ENCODE assay signal across 19 cellular contexts in the genomic region with DNA sequence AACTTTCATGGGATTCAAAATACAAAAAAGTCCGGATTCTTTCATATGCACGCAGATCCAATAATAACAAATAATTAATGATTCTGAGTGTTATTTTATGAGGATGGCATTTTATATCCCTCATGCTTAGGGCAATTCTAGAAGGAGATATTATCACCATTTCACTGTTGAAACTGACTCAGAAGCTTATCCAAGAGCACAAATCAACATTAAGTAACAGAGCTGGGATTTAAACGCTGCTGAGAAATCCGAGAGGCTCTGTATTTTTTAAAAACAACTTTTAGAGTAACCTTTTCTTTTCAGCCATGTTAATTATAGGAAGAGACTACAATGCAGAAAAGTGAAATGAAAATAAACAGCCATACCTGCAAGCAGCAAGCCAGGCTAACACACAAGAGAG.
"Had no signal": no experiment of that assay in that cellular context is flagged by ENCODE, and none has a peak within 500 bp of the region (broad histone marks: within the 10 kb centered on the region; RNA-seq: fewer than 3 reads in every experiment).

No MANE protein-coding gene starts in this region.

- H3K4me1 ChIP-seq: gastrocnemius medialis, upper lobe of left lung had no signal

- H3K9me3 Mint-ChIP-seq: activated CD8-positive, alpha-beta T cell treated with anti-CD3 and anti-CD28 coated beads for 36 hours; activated naive CD8-positive, alpha-beta T cell treated with anti-CD3 and anti-CD28 coated beads for 36 hours; central memory CD8-positive, alpha-beta T cell; immature natural killer cell; natural killer cell treated with Interleukin-12 subunit alpha and Interleukin-12 subunit beta and Interleukin-15 and Interleukin-18, amount 100 ng/mL, for 72 hours; stimulated activated naive CD8-positive, alpha-beta T cell treated with anti-CD3 and anti-CD28 coated beads, Interleukin-15, amount 100 ng/mL, for 72 hours had no signal

- H3K36me3 Mint-ChIP-seq: activated naive CD8-positive, alpha-beta T cell treated with anti-CD3 and anti-CD28 coated beads for 36 hours; immature natural killer cell; natural killer cell treated with Interleukin-12 subunit alpha and Interleukin-12 subunit beta and Interleukin-15 and Interleukin-18, amount 100 ng/mL, for 72 hours; T-cell had no signal

- H3K4me3 ChIP-seq: gastrocnemius medialis, upper lobe of left lung had no signal

- H3K27me3 ChIP-seq: gastrocnemius medialis, heart left ventricle, upper lobe of left lung had no signal

- ATAC-seq: activated CD8-positive, alpha-beta T cell treated with anti-CD3 and anti-CD28 coated beads for 36 hours; activated T-helper 17 cell treated with anti-CD3 and anti-CD28 coated beads, Interleukin-2, amount 50 U/mL, for 72 hours; gastrocnemius medialis; natural killer cell treated with Interleukin-12 subunit alpha and Interleukin-12 subunit beta and Interleukin-15 and Interleukin-18, amount 100 ng/mL, for 72 hours; stimulated activated naive CD8-positive, alpha-beta T cell treated with anti-CD3 and anti-CD28 coated beads, Interleukin-15, amount 100 ng/mL, for 72 hours; T-cell had no signal

- H3K27ac ChIP-seq: gastrocnemius medialis, upper lobe of left lung had no signal

- DNase-seq: activated CD4-positive, alpha-beta T cell treated with anti-CD3 and anti-CD28 coated beads, Interleukin-2, amount 10 ng/mL, durations not matched to agents 24 days and 14 days; activated CD8-positive, alpha-beta T cell treated with anti-CD3 and anti-CD28 coated beads for 36 hours; activated naive CD4-positive, alpha-beta T cell; activated naive CD8-positive, alpha-beta T cell treated with anti-CD3 and anti-CD28 coated beads for 36 hours; activated T-cell treated with anti-CD3 and anti-CD28 coated beads, Interleukin-2, amount 50 U/mL, for 1 hour; cortex of kidney; gastrocnemius medialis; heart left ventricle; immature natural killer cell; mesenchymal stem cell; small intestine; stimulated activated CD4-positive, alpha-beta T cell treated with anti-CD3 and anti-CD28 coated beads, Interleukin-4, amount 100 ng/mL, for 1 hour; stimulated activated naive CD8-positive, alpha-beta T cell treated with anti-CD3 and anti-CD28 coated beads, Interleukin-15, amount 100 ng/mL, for 72 hours; T-cell; upper lobe of left lung had no signal

- H3K36me3 ChIP-seq: gastrocnemius medialis, heart left ventricle, upper lobe of left lung had no signal

- H3K4me1 Mint-ChIP-seq: activated CD4-positive, alpha-beta T cell treated with anti-CD3 and anti-CD28 coated beads, Interleukin-2, amount 10 ng/mL, durations not matched to agents 24 days and 14 days; activated naive CD8-positive, alpha-beta T cell treated with anti-CD3 and anti-CD28 coated beads for 36 hours; central memory CD8-positive, alpha-beta T cell; immature natural killer cell; stimulated activated naive CD8-positive, alpha-beta T cell treated with anti-CD3 and anti-CD28 coated beads, Interleukin-15, amount 100 ng/mL, for 72 hours; T-cell had no signal

- H3K27ac Mint-ChIP-seq: activated CD4-positive, alpha-beta T cell treated with anti-CD3 and anti-CD28 coated beads, Interleukin-2, amount 10 ng/mL, durations not matched to agents 24 days and 14 days; activated CD8-positive, alpha-beta T cell treated with anti-CD3 and anti-CD28 coated beads for 36 hours; activated naive CD8-positive, alpha-beta T cell treated with anti-CD3 and anti-CD28 coated beads for 36 hours; activated T-helper 17 cell treated with anti-CD3 and anti-CD28 coated beads, Interleukin-2, amount 50 U/mL, for 72 hours; brain; immature natural killer cell; natural killer cell treated with Interleukin-12 subunit alpha and Interleukin-12 subunit beta and Interleukin-15 and Interleukin-18, amount 100 ng/mL, for 72 hours; stimulated activated naive CD8-positive, alpha-beta T cell treated with anti-CD3 and anti-CD28 coated beads, Interleukin-15, amount 100 ng/mL, for 72 hours; T-cell had no signal

- H3K9me3 ChIP-seq: gastrocnemius medialis, upper lobe of left lung had no signal

- H3K27me3 Mint-ChIP-seq: activated naive CD8-positive, alpha-beta T cell treated with anti-CD3 and anti-CD28 coated beads for 36 hours; brain; stimulated activated naive CD8-positive, alpha-beta T cell treated with anti-CD3 and anti-CD28 coated beads, Interleukin-15, amount 100 ng/mL, for 72 hours had no signal

- H3K4me3 Mint-ChIP-seq: activated CD4-positive, alpha-beta T cell treated with anti-CD3 and anti-CD28 coated beads, Interleukin-2, amount 10 ng/mL, durations not matched to agents 24 days and 14 days; activated CD8-positive, alpha-beta T cell treated with anti-CD3 and anti-CD28 coated beads for 36 hours; activated naive CD8-positive, alpha-beta T cell treated with anti-CD3 and anti-CD28 coated beads for 36 hours; activated T-helper 17 cell treated with anti-CD3 and anti-CD28 coated beads, Interleukin-2, amount 50 U/mL, for 72 hours; brain; central memory CD8-positive, alpha-beta T cell; immature natural killer cell; natural killer cell treated with Interleukin-12 subunit alpha and Interleukin-12 subunit beta and Interleukin-15 and Interleukin-18, amount 100 ng/mL, for 72 hours; stimulated activated naive CD8-positive, alpha-beta T cell treated with anti-CD3 and anti-CD28 coated beads, Interleukin-15, amount 100 ng/mL, for 72 hours; T-cell had no signal
